ENCODE assay signal across 14 cellular contexts in the genomic region with DNA sequence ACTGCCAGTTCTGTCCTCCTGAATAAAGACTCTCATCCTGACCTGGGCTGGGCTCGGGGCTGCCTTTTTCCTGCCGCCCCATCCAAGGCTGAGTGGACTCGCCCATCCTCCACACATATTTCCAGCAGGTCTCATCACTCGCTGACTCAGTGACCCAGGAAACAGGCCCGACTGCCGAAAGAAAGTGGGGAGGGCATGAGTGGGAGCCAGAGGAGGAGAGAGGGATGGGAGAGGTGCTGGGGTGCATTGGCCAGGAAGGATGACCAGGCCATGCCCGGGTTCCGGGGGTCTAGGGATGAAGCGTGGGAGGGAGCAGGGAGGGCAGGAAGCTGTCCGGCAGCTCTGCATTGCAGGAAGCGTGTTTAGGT.
DNase-seq lines count a peak whose midpoint lies in the region; ATAC-seq and TF ChIP-seq lines count a peak whose summit lies in the region.
"Had no signal": no experiment of that assay in that cellular context is flagged by ENCODE, and none has a peak within 500 bp of the region (broad histone marks: within the 10 kb centered on the region; RNA-seq: fewer than 3 reads in every experiment).

No MANE protein-coding gene starts in this region.

- H3K27me3 ChIP-seq in mesenchymal stem cell (ENCODE audit: control insufficient read depth in 1 of 2, insufficient read depth in 1 of 2, low read length in 2 of 2): no peaks in the 10 kb centered on the region
- no peaks in the 10 kb centered on the region for H3K27me3 ChIP-seq in thyroid gland
- H3K27me3 ChIP-seq: esophagus muscularis mucosa, tibial nerve had no signal

- no peak overlapping the region for H2BK15ac ChIP-seq in mesenchymal stem cell (ENCODE audit: low read depth, poor library complexity, severe bottlenecking)

- no peak overlapping the region for H3K4me2 ChIP-seq in mesenchymal stem cell (ENCODE audit: low read length, poor library complexity, severe bottlenecking)

- H3K4ac ChIP-seq in mesenchymal stem cell (ENCODE audit: low read depth in 1 of 2, low read length in 2 of 2): no peak overlapping the region

- ATAC-seq in GM18498 (IDR thresholded peaks at IDR 0.05; ENCODE audit: unreplicated experiment): no peak
- ATAC-seq: activated naive CD4-positive, alpha-beta T cell treated with anti-CD3 and anti-CD28 coated beads, Interleukin-2, amount 50 U/mL, for 72 hours had no signal

- H3K9me3 ChIP-seq in mesenchymal stem cell (ENCODE audit: control insufficient read depth, low read length) (no peaks in the 10 kb centered on the region), thyroid gland (no peaks in the 10 kb centered on the region)

- no peak overlapping the region for H2AFZ ChIP-seq in mesenchymal stem cell (ENCODE audit: low read depth, low read length)

- peak overlapping the region in 1 of 2 experiments; percentile 5 for H3K18ac ChIP-seq in mesenchymal stem cell (ENCODE audit: low read depth in 1 of 2, low read length in 2 of 2)

- H2BK5ac ChIP-seq in mesenchymal stem cell (ENCODE audit: low read depth, low read length, poor library complexity, severe bottlenecking): no peak overlapping the region

- H3K4me1 ChIP-seq in mesenchymal stem cell (ENCODE audit: control insufficient read depth, insufficient read depth, low read depth, low read length) (peaks cover 23% of the 10 kb centered on the region), thyroid gland (peaks cover 0 to under 1% of the 10 kb centered on the region in 2 donors)

- no peak for TF ChIP-seq CTCF in thyroid gland (IDR thresholded peaks at IDR 0.05)

- in situ Hi-C loops in ACHN (cut with HindIII; ENCODE audit: low pct_ligation_motif_present, low pct_unique_long_range_greater_than_20kb, low sequenced_read_pairs): no loop called here

- intact Hi-C loops in thyroid gland (cut with DNase I): no loop called here

- H3K79me1 ChIP-seq in mesenchymal stem cell (replicated peaks; ENCODE audit: low read length, poor library complexity, severe bottlenecking): no peaks in the 10 kb centered on the region

- DNase-seq in ACHN (peak; percentile 28), HS-5 (ENCODE audit: low read depth) (peak; percentile 35), astrocyte of the hippocampus (ENCODE audit: low read depth, low spot score) (peak; percentile 49), mesenchymal stem cell (peak; percentile 24), NCI-H446 treated with DMSO at 0.1 percent for 48 hours (lab: John Stamatoyannopoulos, UW) (no peak), MV-4-11 (lab: John Stamatoyannopoulos, UW) (no peak), thyroid gland (no peak)
- DNase-seq: KG1, NCI-H1694 treated with DMSO at 0.1 percent for 48 hours had no signal

- H3K4me3 ChIP-seq in mesenchymal stem cell (ENCODE audit: insufficient read depth in 1 of 2, low read depth in 1 of 2, low read length in 2 of 2) (peak overlapping the region in 1 of 2 experiments; percentile 15), thyroid gland (replicated peaks in 1 of 3) (no peak overlapping the region)
- H3K4me3 ChIP-seq: esophagus muscularis mucosa, SK-N-MC, tibial nerve had no signal

- WGBS in mesenchymal stem cell: 71% methylated on average over 9 of the region's 11 CpGs
- WGBS in thyroid gland, 2 donors: 80 to 90% methylated on average over 11 of the region's 11 CpGs

- TF ChIP-seq POLR2A in thyroid gland (IDR thresholded peaks at IDR 0.05): no peak

- no peak overlapping the region for H4K91ac ChIP-seq in mesenchymal stem cell (ENCODE audit: low read length)

- H2BK120ac ChIP-seq in mesenchymal stem cell (ENCODE audit: low read depth, low read length): no peak overlapping the region

- H3K36me3 ChIP-seq in mesenchymal stem cell (ENCODE audit: control insufficient read depth in 1 of 2, insufficient read depth in 2 of 2, low read depth in 1 of 2, low read length in 2 of 2) (peaks cover 0 to 48% of the 10 kb centered on the region in 2 experiments), thyroid gland (no peaks in the 10 kb centered on the region)

- no peak overlapping the region for H3K27ac ChIP-seq in mesenchymal stem cell (ENCODE audit: low read length, poor library complexity, severe bottlenecking)
- H3K27ac ChIP-seq in thyroid gland: no peak overlapping the region
- H3K27ac ChIP-seq: esophagus muscularis mucosa, SK-N-MC, tibial nerve had no signal

- peak overlapping the region; percentile 8 for H3K9ac ChIP-seq in mesenchymal stem cell (ENCODE audit: low read length)

- no peak overlapping the region for H2BK12ac ChIP-seq in mesenchymal stem cell (ENCODE audit: low read length in 2 of 2)

- no peak overlapping the region for H4K8ac ChIP-seq in mesenchymal stem cell (ENCODE audit: low read length)

- H3K23ac ChIP-seq in mesenchymal stem cell (ENCODE audit: low read length in 2 of 2): no peak overlapping the region

- no peak overlapping the region for H2AK5ac ChIP-seq in mesenchymal stem cell (ENCODE audit: low read length, severe bottlenecking)

- H3K14ac ChIP-seq in mesenchymal stem cell (ENCODE audit: low read length in 2 of 2): no peak overlapping the region

Comparison
In these comparisons a context has a peak if more than half of its experiments do, and no peak if none do; other contexts are left out.
1. DNase-seq: peak in ACHN (single experiment), HS-5 (single experiment), astrocyte of the hippocampus (single experiment) and mesenchymal stem cell (single experiment); none in NCI-H446 treated with DMSO at 0.1 percent for 48 hours (single experiment), MV-4-11 (single experiment) and thyroid gland (0 of 2).